In the genomic region with DNA sequence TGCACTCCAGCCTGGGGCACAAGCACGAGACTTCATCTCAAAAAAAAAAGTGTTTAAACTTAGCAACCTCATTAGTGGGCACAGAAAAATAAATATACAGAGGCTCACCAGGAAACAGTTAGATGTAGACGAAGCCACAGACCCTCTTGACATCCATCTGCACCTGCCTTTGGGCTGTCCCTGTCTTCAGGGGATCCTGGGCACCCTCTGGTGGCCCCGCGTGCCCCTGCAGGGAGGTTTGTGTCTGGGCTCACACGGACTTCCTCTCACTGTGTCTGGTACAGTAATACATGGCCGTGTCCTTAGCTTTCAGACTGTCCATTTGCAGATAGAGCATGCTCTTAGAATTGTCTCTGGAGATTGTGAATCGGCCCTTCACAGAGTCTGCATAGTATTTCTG, we compare ENCODE assay signal across 11 cellular contexts.
A peak's percentile ranks its signal among the peaks of the same experiment; 100 is the strongest.
DNase-seq lines count a peak whose midpoint lies in the region; ATAC-seq lines count a peak whose summit lies in the region.
"Had no signal": no experiment of that assay in that cellular context is flagged by ENCODE, and none has a peak within 500 bp of the region (broad histone marks: within the 10 kb centered on the region; RNA-seq: fewer than 3 reads in every experiment).

No MANE protein-coding gene starts in this region.

- no peak overlapping the region for H3K27ac Mint-ChIP-seq in T-helper 17 cell
- H3K27ac Mint-ChIP-seq: nephron had no signal

- H3K36me3 Mint-ChIP-seq in T-helper 17 cell (ENCODE audit: low read depth): peaks cover 10% of the 10 kb centered on the region

- no peak overlapping the region for H3K4me3 Mint-ChIP-seq in T-helper 17 cell
- H3K4me3 Mint-ChIP-seq: nephron had no signal

- H3K4me1 Mint-ChIP-seq in T-helper 17 cell: peaks cover 3% of the 10 kb centered on the region
- H3K4me1 Mint-ChIP-seq: nephron had no signal

- ATAC-seq in T-helper 17 cell (peak; percentile 87), HG02571 (IDR thresholded peaks at IDR 0.05; ENCODE audit: unreplicated experiment) (no peak)

- H3K9me3 ChIP-seq in T-helper 17 cell (ENCODE audit: control insufficient read depth, low read length, poor library complexity, severe bottlenecking): no peaks in the 10 kb centered on the region

- peaks cover 58% of the 10 kb centered on the region for H3K27me3 Mint-ChIP-seq in T-helper 17 cell

- DNase-seq in NCI-H510A (lab: John Stamatoyannopoulos, UW) (peak; percentile 36), NCI-H510A treated with DMSO at 0.1 percent for 48 hours (lab: John Stamatoyannopoulos, UW) (no peak), T-helper 17 cell (peak in 1 of 3 donors; percentile 28), NCI-H1436 (lab: John Stamatoyannopoulos, UW) (no peak), hypothalamus (lab: John Stamatoyannopoulos, UW) (no peak)
- DNase-seq in activated naive CD4-positive, alpha-beta T cell treated with anti-CD3 and anti-CD28 coated beads, Interleukin-2, amount 50 U/mL, for 16 hours: peak; percentile 53
- DNase-seq in stimulated activated CD8-positive, alpha-beta memory T cell treated with anti-CD3 and anti-CD28 coated beads, Interleukin-7, amount 100 ng/mL, for 48 hours (ENCODE audit: extremely low read depth in 1 of 2, low read depth in 1 of 2): peak; percentile 10 to 18
- DNase-seq: amniotic stem cell, NCI-H524 had no signal

Comparison
In these comparisons a context has a peak if more than half of its experiments do, and no peak if none do; other contexts are left out.
1. DNase-seq: peak in NCI-H510A (single experiment), activated naive CD4-positive, alpha-beta T cell treated with anti-CD3 and anti-CD28 coated beads, Interleukin-2, amount 50 U/mL, for 16 hours (single experiment) and stimulated activated CD8-positive, alpha-beta memory T cell treated with anti-CD3 and anti-CD28 coated beads, Interleukin-7, amount 100 ng/mL, for 48 hours (2 of 2); none in NCI-H510A treated with DMSO at 0.1 percent for 48 hours (single experiment), NCI-H1436 (single experiment) and hypothalamus (0 of 51).